ENCODE assay signal across 1 cellular context in genomic region chr2:160269803-160270570, GRCh38.
TF ChIP-seq lines count a peak whose summit lies in the region.

No MANE protein-coding gene starts in this region.

TF ChIP-seq in K562, 482 proteins besides CTCF, POLR2A, EP300 and RAD21 (continued from another document and continues in another):
- peak; percentile 98 for TF ChIP-seq MGA (IDR thresholded peaks at IDR 0.05)
- no peak for TF ChIP-seq KLF16 (IDR thresholded peaks at IDR 0.05)
- no peak for TF ChIP-seq CSDE1 (IDR thresholded peaks at IDR 0.05)
- no peak; the same call in 1 of the 2 replicates for TF ChIP-seq ZFX (CRISPR knock-in tag; IDR thresholded peaks at IDR 0.05)
- TF ChIP-seq ARID1B (IDR thresholded peaks at IDR 0.05): no peak
- TF ChIP-seq, protein P1, sequence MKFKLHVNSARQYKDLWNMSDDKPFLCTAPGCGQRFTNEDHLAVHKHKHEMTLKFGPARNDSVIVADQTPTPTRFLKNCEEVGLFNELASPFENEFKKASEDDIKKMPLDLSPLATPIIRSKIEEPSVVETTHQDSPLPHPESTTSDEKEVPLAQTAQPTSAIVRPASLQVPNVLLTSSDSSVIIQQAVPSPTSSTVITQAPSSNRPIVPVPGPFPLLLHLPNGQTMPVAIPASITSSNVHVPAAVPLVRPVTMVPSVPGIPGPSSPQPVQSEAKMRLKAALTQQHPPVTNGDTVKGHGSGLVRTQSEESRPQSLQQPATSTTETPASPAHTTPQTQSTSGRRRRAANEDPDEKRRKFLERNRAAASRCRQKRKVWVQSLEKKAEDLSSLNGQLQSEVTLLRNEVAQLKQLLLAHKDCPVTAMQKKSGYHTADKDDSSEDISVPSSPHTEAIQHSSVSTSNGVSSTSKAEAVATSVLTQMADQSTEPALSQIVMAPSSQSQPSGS (CRISPR knock-in tag; IDR thresholded peaks at IDR 0.05): no peak
- no peak for TF ChIP-seq HDAC6 (IDR thresholded peaks at IDR 0.05; ENCODE audit: low read depth, low read length)
- no peak for TF ChIP-seq NCOR1 (IDR thresholded peaks at IDR 0.05)
- no peak for TF ChIP-seq TFAM (CRISPR knock-in tag; conservative IDR thresholded peaks at IDR 0.05)
- TF ChIP-seq, protein P2, sequence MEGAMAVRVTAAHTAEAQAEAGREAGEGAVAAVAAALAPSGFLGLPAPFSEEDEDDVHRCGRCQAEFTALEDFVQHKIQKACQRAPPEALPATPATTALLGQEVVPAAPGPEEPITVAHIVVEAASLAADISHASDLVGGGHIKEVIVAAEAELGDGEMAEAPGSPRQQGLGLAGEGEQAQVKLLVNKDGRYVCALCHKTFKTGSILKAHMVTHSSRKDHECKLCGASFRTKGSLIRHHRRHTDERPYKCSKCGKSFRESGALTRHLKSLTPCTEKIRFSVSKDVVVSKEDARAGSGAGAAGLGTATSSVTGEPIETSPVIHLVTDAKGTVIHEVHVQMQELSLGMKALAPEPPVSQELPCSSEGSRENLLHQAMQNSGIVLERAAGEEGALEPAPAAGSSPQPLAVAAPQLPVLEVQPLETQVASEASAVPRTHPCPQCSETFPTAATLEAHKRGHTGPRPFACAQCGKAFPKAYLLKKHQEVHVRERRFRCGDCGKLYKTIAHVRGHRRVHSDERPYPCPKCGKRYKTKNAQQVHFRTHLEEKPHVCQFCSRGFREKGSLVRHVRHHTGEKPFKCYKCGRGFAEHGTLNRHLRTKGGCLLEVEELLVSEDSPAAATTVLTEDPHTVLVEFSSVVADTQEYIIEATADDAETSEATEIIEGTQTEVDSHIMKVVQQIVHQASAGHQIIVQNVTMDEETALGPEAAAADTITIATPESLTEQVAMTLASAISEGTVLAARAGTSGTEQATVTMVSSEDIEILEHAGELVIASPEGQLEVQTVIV (CRISPR knock-in tag; IDR thresholded peaks at IDR 0.05; ENCODE audit: borderline replicate concordance): no peak
- no peak for TF ChIP-seq THRAP3 (IDR thresholded peaks at IDR 0.05; ENCODE audit: borderline replicate concordance)
- TF ChIP-seq, protein P3, sequence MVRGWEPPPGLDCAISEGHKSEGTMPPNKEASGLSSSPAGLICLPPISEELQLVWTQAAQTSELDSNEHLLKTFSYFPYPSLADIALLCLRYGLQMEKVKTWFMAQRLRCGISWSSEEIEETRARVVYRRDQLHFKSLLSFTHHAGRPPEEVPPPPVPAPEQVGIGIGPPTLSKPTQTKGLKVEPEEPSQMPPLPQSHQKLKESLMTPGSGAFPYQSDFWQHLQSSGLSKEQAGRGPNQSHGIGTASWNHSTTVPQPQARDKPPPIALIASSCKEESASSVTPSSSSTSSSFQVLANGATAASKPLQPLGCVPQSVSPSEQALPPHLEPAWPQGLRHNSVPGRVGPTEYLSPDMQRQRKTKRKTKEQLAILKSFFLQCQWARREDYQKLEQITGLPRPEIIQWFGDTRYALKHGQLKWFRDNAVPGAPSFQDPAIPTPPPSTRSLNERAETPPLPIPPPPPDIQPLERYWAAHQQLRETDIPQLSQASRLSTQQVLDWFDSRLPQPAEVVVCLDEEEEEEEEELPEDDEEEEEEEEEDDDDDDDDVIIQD (CRISPR knock-in tag; IDR thresholded peaks at IDR 0.05): no peak
- no peak for TF ChIP-seq FOXA3 (CRISPR knock-in tag; conservative IDR thresholded peaks at IDR 0.05 in 1 of 2, IDR thresholded peaks at IDR 0.05 in 1 of 2)
- TF ChIP-seq NFYB (IDR thresholded peaks at IDR 0.05; ENCODE audit: extremely low read depth, insufficient read length): no peak
- TF ChIP-seq NFATC3 (IDR thresholded peaks at IDR 0.05): no peak
- no peak; a peak in 1 of 4 replicates for TF ChIP-seq MNT (conservative IDR thresholded peaks at IDR 0.05)
- TF ChIP-seq SMAD4 (CRISPR knock-in tag; conservative IDR thresholded peaks at IDR 0.05): peak; percentile 67
- no peak for TF ChIP-seq ZNF766 (CRISPR knock-in tag; conservative IDR thresholded peaks at IDR 0.05)
- TF ChIP-seq ZNF586 (CRISPR knock-in tag; conservative IDR thresholded peaks at IDR 0.05): no peak
- no peak for TF ChIP-seq MYNN (IDR thresholded peaks at IDR 0.05)
- 0 out of 2 replicates have a peak, but pooled peaks have one; percentile 38 for TF ChIP-seq MYNN (CRISPR knock-in tag; IDR thresholded peaks at IDR 0.05)
- no peak for TF ChIP-seq ZNF584 (CRISPR knock-in tag; IDR thresholded peaks at IDR 0.05; ENCODE audit: low read depth)
- TF ChIP-seq ZFP30 (CRISPR knock-in tag; IDR thresholded peaks at IDR 0.05; ENCODE audit: borderline replicate concordance): no peak
- TF ChIP-seq SAFB2 (IDR thresholded peaks at IDR 0.05; ENCODE audit: borderline replicate concordance, low read depth, low read length, severe bottlenecking): no peak
- 0 out of 2 replicates have a peak, but pooled peaks have one; percentile 28 for TF ChIP-seq ATF7 (IDR thresholded peaks at IDR 0.05)
- no peak for TF ChIP-seq SIN3B (IDR thresholded peaks at IDR 0.05; ENCODE audit: low read depth)
- TF ChIP-seq, protein P4, sequence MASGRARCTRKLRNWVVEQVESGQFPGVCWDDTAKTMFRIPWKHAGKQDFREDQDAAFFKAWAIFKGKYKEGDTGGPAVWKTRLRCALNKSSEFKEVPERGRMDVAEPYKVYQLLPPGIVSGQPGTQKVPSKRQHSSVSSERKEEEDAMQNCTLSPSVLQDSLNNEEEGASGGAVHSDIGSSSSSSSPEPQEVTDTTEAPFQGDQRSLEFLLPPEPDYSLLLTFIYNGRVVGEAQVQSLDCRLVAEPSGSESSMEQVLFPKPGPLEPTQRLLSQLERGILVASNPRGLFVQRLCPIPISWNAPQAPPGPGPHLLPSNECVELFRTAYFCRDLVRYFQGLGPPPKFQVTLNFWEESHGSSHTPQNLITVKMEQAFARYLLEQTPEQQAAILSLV (tag; IDR thresholded peaks at IDR 0.05): no peak
- no peak for TF ChIP-seq ZNF75A (CRISPR knock-in tag; IDR thresholded peaks at IDR 0.05)
- no peak for TF ChIP-seq MAFK (IDR thresholded peaks at IDR 0.05; ENCODE audit: low read length)
- TF ChIP-seq DACH1 (IDR thresholded peaks at IDR 0.05; ENCODE audit: partially characterized antibody): no peak
- no peak for TF ChIP-seq ZKSCAN8 (CRISPR knock-in tag; IDR thresholded peaks at IDR 0.05)
- TF ChIP-seq, protein P5, sequence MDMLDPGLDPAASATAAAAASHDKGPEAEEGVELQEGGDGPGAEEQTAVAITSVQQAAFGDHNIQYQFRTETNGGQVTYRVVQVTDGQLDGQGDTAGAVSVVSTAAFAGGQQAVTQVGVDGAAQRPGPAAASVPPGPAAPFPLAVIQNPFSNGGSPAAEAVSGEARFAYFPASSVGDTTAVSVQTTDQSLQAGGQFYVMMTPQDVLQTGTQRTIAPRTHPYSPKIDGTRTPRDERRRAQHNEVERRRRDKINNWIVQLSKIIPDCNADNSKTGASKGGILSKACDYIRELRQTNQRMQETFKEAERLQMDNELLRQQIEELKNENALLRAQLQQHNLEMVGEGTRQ (CRISPR knock-in tag; IDR thresholded peaks at IDR 0.05): peak; percentile 84
- no peak for TF ChIP-seq NCOA1 (IDR thresholded peaks at IDR 0.05; ENCODE audit: low read depth)
- TF ChIP-seq, protein P6, sequence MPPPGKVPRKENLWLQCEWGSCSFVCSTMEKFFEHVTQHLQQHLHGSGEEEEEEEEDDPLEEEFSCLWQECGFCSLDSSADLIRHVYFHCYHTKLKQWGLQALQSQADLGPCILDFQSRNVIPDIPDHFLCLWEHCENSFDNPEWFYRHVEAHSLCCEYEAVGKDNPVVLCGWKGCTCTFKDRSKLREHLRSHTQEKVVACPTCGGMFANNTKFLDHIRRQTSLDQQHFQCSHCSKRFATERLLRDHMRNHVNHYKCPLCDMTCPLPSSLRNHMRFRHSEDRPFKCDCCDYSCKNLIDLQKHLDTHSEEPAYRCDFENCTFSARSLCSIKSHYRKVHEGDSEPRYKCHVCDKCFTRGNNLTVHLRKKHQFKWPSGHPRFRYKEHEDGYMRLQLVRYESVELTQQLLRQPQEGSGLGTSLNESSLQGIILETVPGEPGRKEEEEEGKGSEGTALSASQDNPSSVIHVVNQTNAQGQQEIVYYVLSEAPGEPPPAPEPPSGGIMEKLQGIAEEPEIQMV (tag; conservative IDR thresholded peaks at IDR 0.05; ENCODE audit: low read depth): no peak
- TF ChIP-seq, protein P7, sequence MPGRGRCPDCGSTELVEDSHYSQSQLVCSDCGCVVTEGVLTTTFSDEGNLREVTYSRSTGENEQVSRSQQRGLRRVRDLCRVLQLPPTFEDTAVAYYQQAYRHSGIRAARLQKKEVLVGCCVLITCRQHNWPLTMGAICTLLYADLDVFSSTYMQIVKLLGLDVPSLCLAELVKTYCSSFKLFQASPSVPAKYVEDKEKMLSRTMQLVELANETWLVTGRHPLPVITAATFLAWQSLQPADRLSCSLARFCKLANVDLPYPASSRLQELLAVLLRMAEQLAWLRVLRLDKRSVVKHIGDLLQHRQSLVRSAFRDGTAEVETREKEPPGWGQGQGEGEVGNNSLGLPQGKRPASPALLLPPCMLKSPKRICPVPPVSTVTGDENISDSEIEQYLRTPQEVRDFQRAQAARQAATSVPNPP (IDR thresholded peaks at IDR 0.05; ENCODE audit: borderline replicate concordance, insufficient read depth, insufficient read length): no peak
- TF ChIP-seq, protein P8, sequence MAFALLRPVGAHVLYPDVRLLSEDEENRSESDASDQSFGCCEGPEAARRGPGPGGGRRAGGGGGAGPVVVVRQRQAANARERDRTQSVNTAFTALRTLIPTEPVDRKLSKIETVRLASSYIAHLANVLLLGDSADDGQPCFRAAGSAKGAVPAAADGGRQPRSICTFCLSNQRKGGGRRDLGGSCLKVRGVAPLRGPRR (CRISPR knock-in tag; IDR thresholded peaks at IDR 0.05): no peak
- TF ChIP-seq HCFC1 (IDR thresholded peaks at IDR 0.05; ENCODE audit: low read depth, low read length): no peak
